ENCODE assay signal across 18 cellular contexts in genomic region chr7:30032310-30033125, GRCh38. TPM values are rescaled to one million over a fixed set of nuclear protein-coding genes. Genes with fewer than 3 reads are reported as not detected.
DNase-seq lines count a peak whose midpoint lies in the region; ATAC-seq, FAIRE-seq and TF ChIP-seq lines count a peak whose summit lies in the region.
"Had no signal": no experiment of that assay in that cellular context is flagged by ENCODE, and none has a peak within 500 bp of the region (broad histone marks: within the 10 kb centered on the region; RNA-seq: fewer than 3 reads in every experiment).

No MANE protein-coding gene starts in this region.

- peak; percentile 55 for FAIRE-seq in GM19239 (lab: Jason Lieb, UNC)

- ATAC-seq in SK-N-SH treated with all-trans-retinoic acid at 6 μM for 48 hours (peak; percentile 24), GM18517 (IDR thresholded peaks at IDR 0.05; ENCODE audit: unreplicated experiment) (no peak)
- ATAC-seq in activated T-cell treated with anti-CD3 and anti-CD28 coated beads, Interleukin-2, amount 50 U/mL, for 4 hours = no peak
- ATAC-seq: T-cell had no signal

- TF ChIP-seq CTCF in AG04450 (IDR thresholded peaks at IDR 0.05; ENCODE audit: low read depth, low read length) (no peak), neural progenitor cell (IDR thresholded peaks at IDR 0.05) (no peak)

- no peak overlapping the region for H3K4me3 Mint-ChIP-seq in neural progenitor cell
- no peak overlapping the region for H3K4me3 Mint-ChIP-seq in activated T-cell treated with anti-CD3 and anti-CD28 coated beads, Interleukin-2, amount 50 U/mL, for 4 hours
- H3K4me3 Mint-ChIP-seq: activated CD4-positive, alpha-beta memory T cell treated with anti-CD3 and anti-CD28 coated beads, Interleukin-2, amount 10 ng/mL, durations not matched to agents 7 days and 5 days; H9; T-cell had no signal

- H3K27ac ChIP-seq in AG04450 (ENCODE audit: low read depth, low read length) = peak overlapping the region; percentile 60
- no peak overlapping the region for H3K27ac ChIP-seq in neural progenitor cell
- H3K27ac ChIP-seq: suprapubic skin had no signal

- intact Hi-C loops in cardiac septum (cut with DNase I) = no loop called here

- H3F3A ChIP-seq in neural progenitor cell (ENCODE audit: low read depth) = peaks cover 7% of the 10 kb centered on the region

- H3K9ac ChIP-seq in neural progenitor cell = no peak overlapping the region

- H3K4me1 ChIP-seq in neural progenitor cell = peaks cover 22% of the 10 kb centered on the region
- H3K4me1 ChIP-seq: BE2C had no signal

- H4K20me1 ChIP-seq in neural progenitor cell (ENCODE audit: low read depth) = peaks cover 59% of the 10 kb centered on the region

- H3K79me2 ChIP-seq in neural progenitor cell (ENCODE audit: low read depth) = peaks cover 86% of the 10 kb centered on the region

- no peak overlapping the region for H3K4me3 ChIP-seq in AG04450 (ENCODE audit: low read depth, low read length)
- H3K4me3 ChIP-seq in neural progenitor cell = no peak overlapping the region
- H3K4me3 ChIP-seq: suprapubic skin had no signal

- no peaks in the 10 kb centered on the region for H3K9me3 ChIP-seq in AG04450 (ENCODE audit: control insufficient read depth, insufficient read depth, low read length)
- H3K9me3 ChIP-seq in neural progenitor cell (ENCODE audit: low read depth) = no peaks in the 10 kb centered on the region
- H3K9me3 ChIP-seq: BE2C, suprapubic skin had no signal

- H2AFZ ChIP-seq in neural progenitor cell (replicated peaks) = no peak overlapping the region

- CTCF ChIA-PET in AG04450 (lab: Charles Lee) = interaction anchor here (1.3 kb wide), 1 partner anchor 29 kb away, joined by 8 read pairs; no protein-coding TSS in a partner anchor

- peaks cover 6% of the 10 kb centered on the region for H3K36me3 ChIP-seq in neural progenitor cell
- H3K36me3 ChIP-seq: BE2C, suprapubic skin had no signal

- peaks cover 5% of the 10 kb centered on the region for H3K4me1 Mint-ChIP-seq in neural progenitor cell
- H3K4me1 Mint-ChIP-seq in activated T-cell treated with anti-CD3 and anti-CD28 coated beads, Interleukin-2, amount 50 U/mL, for 4 hours (ENCODE audit: low read depth) = peaks cover 7% of the 10 kb centered on the region

- no peaks in the 10 kb centered on the region for H3K27me3 Mint-ChIP-seq in neural progenitor cell (ENCODE audit: insufficient read depth, low read depth)
- no peaks in the 10 kb centered on the region for H3K27me3 Mint-ChIP-seq in activated T-cell treated with anti-CD3 and anti-CD28 coated beads, Interleukin-2, amount 50 U/mL, for 4 hours (ENCODE audit: low read depth)
- H3K27me3 Mint-ChIP-seq: activated CD4-positive, alpha-beta memory T cell treated with anti-CD3 and anti-CD28 coated beads, Interleukin-2, amount 10 ng/mL, durations not matched to agents 7 days and 5 days; T-cell had no signal

- H3K9me3 Mint-ChIP-seq in neural progenitor cell = no peaks in the 10 kb centered on the region
- no peaks in the 10 kb centered on the region for H3K9me3 Mint-ChIP-seq in activated T-cell treated with anti-CD3 and anti-CD28 coated beads, Interleukin-2, amount 50 U/mL, for 4 hours
- H3K9me3 Mint-ChIP-seq: activated CD4-positive, alpha-beta memory T cell treated with anti-CD3 and anti-CD28 coated beads, Interleukin-2, amount 10 ng/mL, durations not matched to agents 7 days and 5 days; H9; T-cell had no signal

- no peak overlapping the region for H3K27ac Mint-ChIP-seq in neural progenitor cell
- H3K27ac Mint-ChIP-seq: activated CD4-positive, alpha-beta memory T cell treated with anti-CD3 and anti-CD28 coated beads, Interleukin-2, amount 10 ng/mL, durations not matched to agents 7 days and 5 days had no signal

- peak; percentile 68 for DNase-seq in AG04450 (ENCODE audit: low read depth, low spot score)
- no peak for DNase-seq in GM19239 (ENCODE audit: insufficient read length, low spot score)
- peak; percentile 13 for DNase-seq in kidney tubule cell (ENCODE audit: low spot score)
- DNase-seq in neural progenitor cell (ENCODE audit: low spot score) = no peak
- DNase-seq in activated T-cell treated with anti-CD3 and anti-CD28 coated beads, Interleukin-2, amount 50 U/mL, for 4 hours = no peak
- DNase-seq in cardiac septum (ENCODE audit: low spot score) = no peak
- DNase-seq: activated CD4-positive, alpha-beta memory T cell treated with anti-CD3 and anti-CD28 coated beads, Interleukin-2, amount 10 ng/mL, durations not matched to agents 7 days and 5 days; activated naive CD4-positive, alpha-beta T cell treated with Interleukin-2 at 50 U/mL for 16 hours; BE2C; H9; hippocampal formation; mammary epithelial cell; NCI-H510A; posterior cingulate gyrus; T-cell had no signal

- H3K4me2 ChIP-seq in neural progenitor cell = no peak overlapping the region

- POLR2A ChIA-PET in AG04450 (lab: Yijun Ruan, JAX) = no interaction called here

- H3K27me3 ChIP-seq in AG04450 (ENCODE audit: control insufficient read depth, insufficient read depth, low read length) = no peaks in the 10 kb centered on the region
- H3K27me3 ChIP-seq in neural progenitor cell = no peaks in the 10 kb centered on the region
- H3K27me3 ChIP-seq: BE2C, suprapubic skin had no signal

- H3K36me3 Mint-ChIP-seq in neural progenitor cell = peaks cover 16% of the 10 kb centered on the region
- H3K36me3 Mint-ChIP-seq in activated T-cell treated with anti-CD3 and anti-CD28 coated beads, Interleukin-2, amount 50 U/mL, for 4 hours (ENCODE audit: insufficient read depth) = no peaks in the 10 kb centered on the region

TF ChIP-seq in SK-N-SH treated with all-trans-retinoic acid at 6 μM for 48 hours, 23 proteins besides CTCF, POLR2A, EP300 and RAD21:
- TF ChIP-seq ZNF565 (CRISPR knock-in tag; conservative IDR thresholded peaks at IDR 0.05; ENCODE audit: low read depth) (no peak), CSDC2 (CRISPR knock-in tag; IDR thresholded peaks at IDR 0.05) (no peak), SNAI2 (CRISPR knock-in tag; IDR thresholded peaks at IDR 0.05) (0 out of 2 replicates have a peak, but pooled peaks have one; percentile 56), TCF4 (CRISPR knock-in tag; IDR thresholded peaks at IDR 0.05; ENCODE audit: borderline replicate concordance) (peak; percentile 75; the same call in 1 of the 2 replicates), GLIS3 (CRISPR knock-in tag; IDR thresholded peaks at IDR 0.05) (no peak)

RNA-seq across cellular contexts. Expression of gene PLEKHA8, which starts 4.3 kb away (rescaled TPM):
- 9.3 and 12.6 TPM in 2 replicates for polyA plus RNA-seq in AG04450 (2011; rRNA removed)
- polyA minus RNA-seq in AG04450 (2011; rRNA and poly(A)+ RNA removed) = 12.0 and 15.7 TPM in 2 replicates
- 53.5 and 62.7 TPM in 2 replicates for total RNA-seq in neural progenitor cell (ENCODE audit: low replicate concordance)
- 1 to 10 TPM; 5.2 to 6.1 (median 5.4) TPM for total RNA-seq in activated T-cell treated with anti-CD3 and anti-CD28 coated beads, Interleukin-2, amount 50 U/mL, for 4 hours
- 5.7 TPM for total RNA-seq in cardiac septum

RNA-seq across cellular contexts. Expression of gene FKBP14, which starts 6.0 kb away (rescaled TPM):
- polyA plus RNA-seq in AG04450 (2011; rRNA removed) = 38.0 and 54.6 TPM in 2 replicates
- 17.4 and 22.5 TPM in 2 replicates for polyA minus RNA-seq in AG04450 (2011; rRNA and poly(A)+ RNA removed)
- total RNA-seq in neural progenitor cell (ENCODE audit: low replicate concordance) = 4.0 and 4.5 TPM in 2 replicates
- 1 to 10 TPM; 5.3 to 7.0 (median 5.9) TPM for total RNA-seq in activated T-cell treated with anti-CD3 and anti-CD28 coated beads, Interleukin-2, amount 50 U/mL, for 4 hours
- total RNA-seq in cardiac septum = 13.8 TPM

RNA-seq across cellular contexts. Expression of gene SCRN1, which starts 42.9 kb away (rescaled TPM):
- polyA plus RNA-seq in AG04450 (2011; rRNA removed) = 110 and 123 TPM in 2 replicates
- 140 and 157 TPM in 2 replicates for polyA minus RNA-seq in AG04450 (2011; rRNA and poly(A)+ RNA removed)
- total RNA-seq in neural progenitor cell (ENCODE audit: low replicate concordance) = 95.9 and 106 TPM in 2 replicates
- total RNA-seq in activated T-cell treated with anti-CD3 and anti-CD28 coated beads, Interleukin-2, amount 50 U/mL, for 4 hours = 1 to 10 TPM; 1.5 to 4.2 (median 1.7) TPM
- total RNA-seq in cardiac septum = 30.4 TPM

Comparison
In these comparisons a context has a peak if more than half of its experiments do, and no peak if none do; other contexts are left out.
1. DNase-seq: peak in AG04450 (single experiment) and kidney tubule cell (single experiment); none in GM19239 (single experiment), neural progenitor cell (single experiment), activated T-cell treated with anti-CD3 and anti-CD28 coated beads, Interleukin-2, amount 50 U/mL, for 4 hours (single experiment) and cardiac septum (single experiment).